In the genomic region with DNA sequence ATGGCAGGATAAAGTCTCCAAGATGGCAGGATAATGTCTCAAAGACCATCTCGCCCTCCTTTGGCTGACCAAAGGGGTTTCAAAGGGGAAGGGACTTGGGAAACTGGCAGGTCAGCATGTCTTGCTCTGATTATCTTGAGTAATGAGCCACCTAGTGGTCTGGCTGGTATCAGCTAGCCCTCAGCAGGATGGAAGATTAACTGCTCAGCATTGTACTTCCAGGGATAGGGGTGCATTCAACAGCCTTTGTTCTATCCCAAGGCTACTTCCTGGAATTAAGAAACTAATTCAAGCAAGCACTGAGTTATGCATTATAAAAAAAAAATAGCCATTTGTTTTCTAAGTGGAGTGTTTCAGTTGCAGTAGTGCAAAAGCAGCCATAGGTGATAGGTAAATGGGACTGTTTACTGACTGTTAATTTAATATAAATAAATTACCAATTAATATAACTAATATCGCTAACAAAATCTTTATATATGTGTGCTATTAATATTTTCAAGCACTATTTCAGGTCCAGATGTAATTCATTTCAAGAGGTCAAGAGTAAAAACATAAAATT, we compare ENCODE assay signal across 8 cellular contexts.
DNase-seq lines count a peak whose midpoint lies in the region; ATAC-seq and TF ChIP-seq lines count a peak whose summit lies in the region.

No MANE protein-coding gene starts in this region.

- no peak overlapping the region for H2AK5ac ChIP-seq in neuronal stem cell (ENCODE audit: low read depth, low read length)

- intact Hi-C loops in esophagus squamous epithelium (cut with DNase I), result no loop called here

- no peak overlapping the region for H3K27ac ChIP-seq in neuronal stem cell (replicated peaks; ENCODE audit: low read length)
- H3K27ac ChIP-seq in esophagus squamous epithelium, result no peak overlapping the region

- no peak overlapping the region for H2BK15ac ChIP-seq in neuronal stem cell (ENCODE audit: low read length)

- H3K27me3 ChIP-seq in neuronal stem cell (ENCODE audit: control insufficient read depth in 3 of 3, insufficient read depth in 3 of 3, low read depth in 1 of 3, low read length in 3 of 3), result no peaks in the 10 kb centered on the region
- no peaks in the 10 kb centered on the region for H3K27me3 ChIP-seq in esophagus squamous epithelium

- no peak overlapping the region for H3K4ac ChIP-seq in neuronal stem cell (ENCODE audit: low read length)

- peak overlapping the region; percentile 49 for H2AFZ ChIP-seq in neuronal stem cell (ENCODE audit: low read length)

- TF ChIP-seq CTCF in esophagus squamous epithelium (IDR thresholded peaks at IDR 0.05), result peak in 2 of 6 experiments; percentile 17 to 34

- ATAC-seq in GM19023 (IDR thresholded peaks at IDR 0.05; ENCODE audit: unreplicated experiment), result no peak

- no peak overlapping the region for H3K23ac ChIP-seq in neuronal stem cell (ENCODE audit: low read depth, low read length, poor library complexity)

- no peak overlapping the region for H2BK12ac ChIP-seq in neuronal stem cell (ENCODE audit: low read length)

- no peak overlapping the region for H3K14ac ChIP-seq in neuronal stem cell (ENCODE audit: low read length)

- no peak overlapping the region for H3K4me2 ChIP-seq in neuronal stem cell (ENCODE audit: insufficient read depth, low read length, poor library complexity, severe bottlenecking)

- H3K4me1 ChIP-seq in neuronal stem cell (ENCODE audit: control insufficient read depth in 2 of 2, insufficient read depth in 1 of 2, low read depth in 1 of 2, low read length in 2 of 2), result peaks cover 0 to 1% of the 10 kb centered on the region in 2 donors
- H3K4me1 ChIP-seq in esophagus squamous epithelium, result no peaks in the 10 kb centered on the region

- WGBS in neuronal stem cell (ENCODE audit: extremely low coverage in 2 of 2, insufficient read length in 2 of 2, insufficient replicate concordance in 1 of 2), 2 donors, result no CpG with 5 or more reads among the region's 2 CpGs
- 55 to 56% methylated on average over 2 of the region's 2 CpGs for WGBS in esophagus squamous epithelium, 2 donors

- H2BK120ac ChIP-seq in neuronal stem cell (ENCODE audit: low read depth, low read length), result no peak overlapping the region

- H3K9ac ChIP-seq in neuronal stem cell (ENCODE audit: low read depth, low read length, poor library complexity), result no peak overlapping the region

- TF ChIP-seq POLR2A in esophagus squamous epithelium (IDR thresholded peaks at IDR 0.05), result no peak

- H3K79me1 ChIP-seq in neuronal stem cell (ENCODE audit: low read depth, low read length), result no peaks in the 10 kb centered on the region

- no peak overlapping the region for H2BK5ac ChIP-seq in neuronal stem cell (ENCODE audit: low read length)

- DNase-seq in GM03348 (ENCODE audit: low spot score) (peak; percentile 56), HS-5 (ENCODE audit: low read depth) (peak; percentile 65), NOMO-1 treated with dmso at 0.1 percent for 144 hours (lab: John Stamatoyannopoulos, UW; ENCODE audit: unreplicated experiment) (peak; percentile 63), ecto neural progenitor cell (ENCODE audit: low spot score) (peak; percentile 57), neuronal stem cell (ENCODE audit: low spot score) (peak; percentile 47), esophagus squamous epithelium (lab: John Stamatoyannopoulos, UW) (no peak)
- no peak for DNase-seq in activated CD8-positive, alpha-beta memory T cell treated with anti-CD3 and anti-CD28 coated beads for 24 hours

- no peak overlapping the region for H3K18ac ChIP-seq in neuronal stem cell (ENCODE audit: low read length)

- H3K9me3 ChIP-seq in neuronal stem cell (replicated peaks in 1 of 2; ENCODE audit: control insufficient read depth in 2 of 2, insufficient read depth in 1 of 2, low read depth in 1 of 2, low read length in 2 of 2) (peaks cover 0 to 4% of the 10 kb centered on the region in 2 donors), esophagus squamous epithelium (peaks cover 0 to 7% (median 0%) of the 10 kb centered on the region in 3 donors)

- no peak overlapping the region for H4K8ac ChIP-seq in neuronal stem cell (ENCODE audit: low read depth, low read length)

- H4K91ac ChIP-seq in neuronal stem cell (ENCODE audit: low read depth, low read length, poor library complexity), result no peak overlapping the region

- H3K36me3 ChIP-seq in neuronal stem cell (replicated peaks in 1 of 2; ENCODE audit: control insufficient read depth in 2 of 2, insufficient read depth in 2 of 2, low read length in 2 of 2) (no peaks in the 10 kb centered on the region), esophagus squamous epithelium (no peaks in the 10 kb centered on the region)

- H3K4me3 ChIP-seq in neuronal stem cell (ENCODE audit: low read length in 2 of 2) (no peak overlapping the region), esophagus squamous epithelium (peak overlapping the region in 2 of 4 donors; percentile 21 to 51)

Comparison
In these comparisons a context has a peak if more than half of its experiments do, and no peak if none do; other contexts are left out.
1. DNase-seq: peak in GM03348 (single experiment), HS-5 (single experiment), NOMO-1 treated with dmso at 0.1 percent for 144 hours (single experiment), ecto neural progenitor cell (single experiment) and neuronal stem cell (single experiment); none in activated CD8-positive, alpha-beta memory T cell treated with anti-CD3 and anti-CD28 coated beads for 24 hours (single experiment) and esophagus squamous epithelium (single experiment).